Comparison of ENCODE assay signal across 8 cellular contexts in the genomic region with DNA sequence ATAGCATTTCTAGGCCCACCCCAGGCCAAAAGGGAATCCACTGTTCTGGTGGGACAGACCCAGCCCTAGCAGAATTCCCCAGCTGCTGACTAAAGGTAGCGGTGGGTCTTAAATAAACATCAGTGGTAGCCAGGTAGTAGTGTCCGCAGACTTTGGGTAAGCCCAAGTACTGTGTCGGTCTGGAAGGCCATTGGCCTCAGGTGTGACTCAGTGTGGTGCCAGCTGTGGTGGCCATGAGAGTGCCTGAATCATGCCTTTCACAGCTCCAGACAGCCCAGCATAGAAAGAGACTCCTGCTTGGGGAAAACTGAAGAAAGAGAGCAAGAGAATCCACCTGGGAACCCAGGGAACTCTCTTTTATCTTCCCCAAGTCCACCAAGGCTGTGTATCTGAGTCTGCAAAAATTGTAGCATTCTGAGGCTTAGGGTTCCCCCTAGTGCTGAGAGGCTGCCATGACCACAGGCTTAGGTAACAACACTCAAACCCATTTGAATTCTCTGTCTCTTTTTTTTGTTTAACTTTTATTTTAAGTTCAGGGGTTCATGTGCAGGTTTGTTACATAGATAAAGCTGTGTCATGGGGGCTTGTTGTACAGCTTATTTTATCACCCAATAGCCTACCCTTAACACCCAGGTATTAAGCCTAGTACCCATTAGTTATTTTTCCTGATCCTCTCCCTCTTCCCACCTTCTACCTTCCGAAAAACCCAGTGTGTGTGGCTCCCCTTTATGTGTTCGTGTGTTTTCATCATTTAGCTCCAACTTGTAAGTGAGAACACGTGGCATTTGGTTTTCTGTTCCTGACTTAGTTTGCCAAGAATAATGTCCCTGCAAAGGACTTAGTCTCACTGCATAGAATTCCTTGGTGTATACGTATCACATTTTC. TPM values are rescaled to one million over a fixed set of nuclear protein-coding genes. Genes with fewer than 3 reads are reported as not detected.
DNase-seq lines count a peak whose midpoint lies in the region; ATAC-seq and TF ChIP-seq lines count a peak whose summit lies in the region.

No MANE protein-coding gene starts in this region.

- no peaks in the 10 kb centered on the region for H3K4me1 ChIP-seq in Peyer's patch
- no peaks in the 10 kb centered on the region for H3K4me1 ChIP-seq in prostate gland (replicated peaks)
- no peaks in the 10 kb centered on the region for H3K4me1 ChIP-seq in ovary (ENCODE audit: insufficient read depth)

- H3K9me3 ChIP-seq in Peyer's patch (no peaks in the 10 kb centered on the region), prostate gland (no peaks in the 10 kb centered on the region), ovary (no peaks in the 10 kb centered on the region)

- no peaks in the 10 kb centered on the region for H3K27me3 ChIP-seq in Peyer's patch
- H3K27me3 ChIP-seq in prostate gland (replicated peaks; ENCODE audit: insufficient read depth) = no peaks in the 10 kb centered on the region
- H3K27me3 ChIP-seq in ovary = no peaks in the 10 kb centered on the region

- WGBS in prostate gland = 58% methylated on average over 7 of the region's 7 CpGs
- 62 to 63% (median 62%) methylated on average over 7 of the region's 7 CpGs for WGBS in ovary, 3 donors

- no peak overlapping the region for H3K4me3 ChIP-seq in Peyer's patch
- no peak overlapping the region for H3K4me3 ChIP-seq in prostate gland
- H3K4me3 ChIP-seq in ovary = no peak overlapping the region

- TF ChIP-seq CTCF in GM12872 (IDR thresholded peaks at IDR 0.05; ENCODE audit: insufficient read depth, low read depth, low read length) (peak; percentile 91), Peyer's patch (IDR thresholded peaks at IDR 0.05) (peak; percentile 12 to 85 (median 64)), prostate gland (IDR thresholded peaks at IDR 0.05) (peak in 3 of 4 experiments; percentile 46 to 61 (median 61)), ovary (IDR thresholded peaks at IDR 0.05) (peak in 1 of 3 donors; percentile 12)

- no peak for TF ChIP-seq EP300 in ovary (IDR thresholded peaks at IDR 0.05)

- no peak overlapping the region for H3K27ac ChIP-seq in Peyer's patch
- no peak overlapping the region for H3K27ac ChIP-seq in prostate gland
- no peak overlapping the region for H3K27ac ChIP-seq in ovary

- DNase-seq in HPDE6-E6E7 (ENCODE audit: extremely low spot score) (peak; percentile 41), Peyer's patch (peak in 2 of 3 donors; percentile 50 to 75), head of caudate nucleus (peak in 41 of 42 donors; percentile 12 to 84 (median 61)), prostate gland (ENCODE audit: low spot score) (peak; percentile 22), ovary (no peak)
- peak in 3 of 4 experiments; percentile 1 to 30 (median 9) for DNase-seq in activated naive CD4-positive, alpha-beta T cell (lab: John Stamatoyannopoulos, UW)

- H3K36me3 ChIP-seq in Peyer's patch = no peaks in the 10 kb centered on the region
- H3K36me3 ChIP-seq in prostate gland = no peaks in the 10 kb centered on the region
- no peaks in the 10 kb centered on the region for H3K36me3 ChIP-seq in ovary

- ATAC-seq in HG03432 (IDR thresholded peaks at IDR 0.05; ENCODE audit: unreplicated experiment) = no peak

- intact Hi-C loops in head of caudate nucleus (cut with DNase I) = no loop called here
- intact Hi-C loops in prostate gland (cut with DNase I) = no loop called here
- intact Hi-C loops in ovary (cut with DNase I) = no loop called here

- TF ChIP-seq POLR2A in Peyer's patch (IDR thresholded peaks at IDR 0.05) (no peak), prostate gland (IDR thresholded peaks at IDR 0.05) (no peak), ovary (IDR thresholded peaks at IDR 0.05) (no peak)

RNA-seq across cellular contexts. Expression of a gene that starts 16.7 kb away (rescaled TPM):
- total RNA-seq in Peyer's patch (100 to 1,000 TPM in 1 of 4 donors, 10 to 100 TPM in 1, 1 to 10 TPM in 2; 3.8 to 194 (median 16.4) TPM), prostate gland (1 to 10 TPM in 1 of 2 donors, not detected in 1; 8.2 TPM), ovary (1 to 10 TPM in 2 of 7 donors, under 1 TPM in 5; 0.32 to 1.5 (median 0.63) TPM)
- 1 to 10 TPM in 1 of 2 donors, under 1 TPM in 1; 0.71 to 4.4 TPM for polyA plus RNA-seq in ovary

RNA-seq across cellular contexts. Expression of a gene that starts 43.0 kb away (rescaled TPM):
- 10 to 100 TPM; 14.4 to 72.5 (median 46.7) TPM for total RNA-seq in Peyer's patch
- 10 to 100 TPM; 10.6 to 65.0 TPM for total RNA-seq in prostate gland
- total RNA-seq in ovary = 100 to 1,000 TPM in 2 of 7 donors, 10 to 100 TPM in 5; 15.2 to 203 (median 58.2) TPM
- polyA plus RNA-seq in ovary = 10 to 100 TPM; 33.5 to 83.8 TPM

Comparison
In these comparisons a context has a peak if more than half of its experiments do, and no peak if none do; other contexts are left out.
1. DNase-seq: peak in HPDE6-E6E7 (single experiment), Peyer's patch (2 of 3), activated naive CD4-positive, alpha-beta T cell (3 of 4), head of caudate nucleus (41 of 42) and prostate gland (single experiment); none in ovary (0 of 5).